ENCODE assay signal across 1 cellular context in genomic region chr15:26065723-26066122, GRCh38.
TF ChIP-seq lines count a peak whose summit lies in the region.

No MANE protein-coding gene starts in this region.

TF ChIP-seq in H1, 55 proteins besides CTCF, POLR2A, EP300 and RAD21 (continued from another document):
- TF ChIP-seq GABPA (IDR thresholded peaks at IDR 0.05; ENCODE audit: borderline replicate concordance, insufficient read depth, low read length) (no peak), CHD2 (IDR thresholded peaks at IDR 0.05; ENCODE audit: low read length) (no peak), CTBP2 (IDR thresholded peaks at IDR 0.05; ENCODE audit: borderline replicate concordance, insufficient read depth, insufficient read length, low read length) (no peak), ATF2 (IDR thresholded peaks at IDR 0.05; ENCODE audit: low read length) (no peak), HDAC6 (IDR thresholded peaks at IDR 0.05; ENCODE audit: low read depth, low read length) (no peak)
